ENCODE assay signal across 7 cellular contexts in the genomic region with DNA sequence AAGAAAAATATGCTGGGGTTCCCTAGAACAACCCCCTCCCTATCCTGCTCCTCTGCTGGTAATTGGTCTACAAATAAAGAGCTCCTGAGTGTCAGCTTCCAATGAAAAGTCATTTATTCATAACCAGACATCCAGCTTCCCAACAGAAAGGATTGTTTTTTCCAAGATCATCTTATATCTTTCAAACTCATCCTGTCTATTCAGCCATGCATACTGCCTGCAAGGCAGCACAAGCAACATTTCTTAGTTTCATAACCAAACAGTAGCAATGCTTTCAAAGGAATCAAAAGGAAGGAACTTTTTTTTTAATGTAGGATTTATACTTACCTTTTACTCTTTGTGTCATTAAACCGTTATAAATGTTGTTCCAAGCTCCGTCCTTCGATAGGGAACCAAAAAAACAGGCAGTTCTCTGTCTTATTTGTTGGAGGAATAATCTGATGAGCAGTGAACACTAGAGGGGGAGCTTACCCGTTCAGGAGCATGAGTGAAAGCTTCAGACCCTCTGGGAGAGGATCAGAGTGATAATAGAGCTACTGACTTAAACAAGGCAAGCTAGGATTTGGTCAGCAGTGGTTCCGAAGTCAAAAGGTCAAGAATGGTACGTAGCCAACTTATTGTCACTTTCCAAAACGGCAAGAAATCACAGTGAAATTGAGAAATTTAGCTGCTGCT.
A peak's percentile ranks its signal among the peaks of the same experiment; 100 is the strongest.
DNase-seq lines count a peak whose midpoint lies in the region; ATAC-seq and TF ChIP-seq lines count a peak whose summit lies in the region.

No MANE protein-coding gene starts in this region.

- no peaks in the 10 kb centered on the region for H3K36me3 ChIP-seq in RWPE2 (ENCODE audit: low read depth)

- peak; percentile 76 for DNase-seq in HCEC 1CT
- DNase-seq in RWPE2 (ENCODE audit: low spot score): no peak
- peak; percentile 73 for DNase-seq in foreskin melanocyte
- DNase-seq in skeletal muscle cell (ENCODE audit: low read depth): peak; percentile 30
- no peak for DNase-seq in UCSD-AML1 (lab: John Stamatoyannopoulos, UW; ENCODE audit: unreplicated experiment)
- DNase-seq in NCI-H2196 (lab: John Stamatoyannopoulos, UW; ENCODE audit: unreplicated experiment): no peak

- peak; percentile 66 for TF ChIP-seq CTCF in RWPE2 (IDR thresholded peaks at IDR 0.05; ENCODE audit: poor library complexity, severe bottlenecking)

- no peak overlapping the region for H3K4me3 ChIP-seq in RWPE2 (ENCODE audit: severe bottlenecking)
- H3K4me3 ChIP-seq in skeletal muscle cell (ENCODE audit: low read depth, low read length): no peak overlapping the region

- H3K4me1 ChIP-seq in RWPE2 (ENCODE audit: insufficient read depth, poor library complexity, severe bottlenecking): no peaks in the 10 kb centered on the region

- H3K27me3 ChIP-seq in RWPE2 (ENCODE audit: insufficient read depth, poor library complexity, severe bottlenecking): no peaks in the 10 kb centered on the region

- H3K27ac ChIP-seq in RWPE2 (ENCODE audit: poor library complexity, severe bottlenecking): no peak overlapping the region

- no peaks in the 10 kb centered on the region for H3K9me3 ChIP-seq in RWPE2 (ENCODE audit: severe bottlenecking)

- ATAC-seq in RWPE2 (ENCODE audit: low read depth): peak; percentile 73
- no peak for ATAC-seq in HG03442 (IDR thresholded peaks at IDR 0.05; ENCODE audit: unreplicated experiment)

Comparison
In these comparisons a context has a peak if more than half of its experiments do, and no peak if none do; other contexts are left out.
1. DNase-seq: peak in HCEC 1CT (single experiment), foreskin melanocyte (single experiment) and skeletal muscle cell (single experiment); none in RWPE2 (single experiment), UCSD-AML1 (single experiment) and NCI-H2196 (single experiment).